1 cellular context compared by ENCODE assay signal in the genomic region with DNA sequence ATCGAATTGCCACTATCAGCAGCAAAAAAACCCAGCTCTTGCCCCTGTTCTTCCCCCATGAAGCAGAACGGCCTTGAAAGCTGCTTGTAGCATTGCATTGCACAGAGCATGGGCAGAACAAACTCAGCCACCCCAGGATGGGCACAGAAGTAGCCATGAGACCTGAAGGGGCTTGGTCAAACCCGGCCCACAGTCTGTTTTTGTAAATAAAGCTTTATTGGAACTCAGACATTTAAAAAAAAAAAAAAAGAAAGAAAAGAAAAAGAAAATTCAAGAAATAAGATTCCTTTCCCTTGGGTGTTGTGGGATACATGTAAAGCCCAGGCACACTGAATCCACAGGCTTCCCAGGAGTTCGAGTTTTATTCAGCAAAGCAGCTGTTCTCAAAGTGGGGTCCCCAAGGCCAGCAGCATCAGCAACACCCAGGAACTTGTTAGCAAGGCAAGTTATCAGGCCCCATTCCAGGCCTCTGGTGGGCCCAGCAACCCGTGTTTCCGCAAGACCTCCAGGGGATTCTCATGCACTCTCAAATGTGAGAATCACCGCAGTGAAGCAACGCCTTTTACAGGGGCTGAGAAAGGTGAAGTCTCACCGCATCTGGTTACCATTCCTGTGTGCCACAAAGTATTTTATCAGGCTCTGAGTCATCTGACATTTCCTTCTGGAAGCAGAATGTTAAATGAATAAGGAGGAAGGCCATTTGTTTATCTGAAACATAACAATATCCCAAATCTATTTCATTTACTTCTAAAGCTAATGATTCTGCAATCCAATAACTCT.
TF ChIP-seq lines count a peak whose summit lies in the region.

No MANE protein-coding gene starts in this region.

TF ChIP-seq in SK-N-SH, 30 proteins besides CTCF, POLR2A, EP300 and RAD21 (continued from another document):
- TF ChIP-seq, protein P1, sequence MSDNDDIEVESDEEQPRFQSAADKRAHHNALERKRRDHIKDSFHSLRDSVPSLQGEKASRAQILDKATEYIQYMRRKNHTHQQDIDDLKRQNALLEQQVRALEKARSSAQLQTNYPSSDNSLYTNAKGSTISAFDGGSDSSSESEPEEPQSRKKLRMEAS (IDR thresholded peaks at IDR 0.05; ENCODE audit: low read depth) = peak; percentile 54; the same call in 1 of the 2 replicates
- TF ChIP-seq TEAD4 (IDR thresholded peaks at IDR 0.05; ENCODE audit: borderline replicate concordance, insufficient read depth) (peak; percentile 91; the same call in 1 of the 2 replicates), JUND (IDR thresholded peaks at IDR 0.05) (peak; percentile 93), YY1 (IDR thresholded peaks at IDR 0.05; ENCODE audit: low read depth) (0 out of 2 replicates have a peak, but pooled peaks have one; percentile 35), GABPA (IDR thresholded peaks at IDR 0.05; ENCODE audit: low read depth) (no peak), SMC3 (IDR thresholded peaks at IDR 0.05; ENCODE audit: low read depth, low read length) (no peak), RFX5 (IDR thresholded peaks at IDR 0.05; ENCODE audit: low read length) (no peak), POLR2AphosphoS5 (IDR thresholded peaks at IDR 0.05; ENCODE audit: low read depth, low read length) (peak; percentile 66; the same call in 1 of the 2 replicates)
- TF ChIP-seq, protein P2, sequence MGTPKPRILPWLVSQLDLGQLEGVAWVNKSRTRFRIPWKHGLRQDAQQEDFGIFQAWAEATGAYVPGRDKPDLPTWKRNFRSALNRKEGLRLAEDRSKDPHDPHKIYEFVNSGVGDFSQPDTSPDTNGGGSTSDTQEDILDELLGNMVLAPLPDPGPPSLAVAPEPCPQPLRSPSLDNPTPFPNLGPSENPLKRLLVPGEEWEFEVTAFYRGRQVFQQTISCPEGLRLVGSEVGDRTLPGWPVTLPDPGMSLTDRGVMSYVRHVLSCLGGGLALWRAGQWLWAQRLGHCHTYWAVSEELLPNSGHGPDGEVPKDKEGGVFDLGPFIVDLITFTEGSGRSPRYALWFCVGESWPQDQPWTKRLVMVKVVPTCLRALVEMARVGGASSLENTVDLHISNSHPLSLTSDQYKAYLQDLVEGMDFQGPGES (IDR thresholded peaks at IDR 0.05; ENCODE audit: low read depth, low read length) = no peak
- TF ChIP-seq, protein P3, sequence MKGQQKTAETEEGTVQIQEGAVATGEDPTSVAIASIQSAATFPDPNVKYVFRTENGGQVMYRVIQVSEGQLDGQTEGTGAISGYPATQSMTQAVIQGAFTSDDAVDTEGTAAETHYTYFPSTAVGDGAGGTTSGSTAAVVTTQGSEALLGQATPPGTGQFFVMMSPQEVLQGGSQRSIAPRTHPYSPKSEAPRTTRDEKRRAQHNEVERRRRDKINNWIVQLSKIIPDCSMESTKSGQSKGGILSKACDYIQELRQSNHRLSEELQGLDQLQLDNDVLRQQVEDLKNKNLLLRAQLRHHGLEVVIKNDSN (IDR thresholded peaks at IDR 0.05; ENCODE audit: borderline replicate concordance, low read depth) = no peak
